1 cellular context compared by ENCODE assay signal in genomic region chr9:83979812-83980394, GRCh38.
TF ChIP-seq lines count a peak whose summit lies in the region.

Gene HNRNPK, minus strand, starts transcription at chr9:83980215. Its CDS starts 1,963 bp downstream, at chr9:83978252.

TF ChIP-seq in SK-N-SH, 30 proteins besides CTCF, POLR2A, EP300 and RAD21 (continued from another document):
- no peak for TF ChIP-seq USF2 (IDR thresholded peaks at IDR 0.05; ENCODE audit: borderline replicate concordance, low read depth, low read length)
- TF ChIP-seq NFIC (IDR thresholded peaks at IDR 0.05; ENCODE audit: borderline replicate concordance), result peak; percentile 25; the same call in 1 of the 2 replicates
- TF ChIP-seq, protein P1, sequence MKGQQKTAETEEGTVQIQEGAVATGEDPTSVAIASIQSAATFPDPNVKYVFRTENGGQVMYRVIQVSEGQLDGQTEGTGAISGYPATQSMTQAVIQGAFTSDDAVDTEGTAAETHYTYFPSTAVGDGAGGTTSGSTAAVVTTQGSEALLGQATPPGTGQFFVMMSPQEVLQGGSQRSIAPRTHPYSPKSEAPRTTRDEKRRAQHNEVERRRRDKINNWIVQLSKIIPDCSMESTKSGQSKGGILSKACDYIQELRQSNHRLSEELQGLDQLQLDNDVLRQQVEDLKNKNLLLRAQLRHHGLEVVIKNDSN (IDR thresholded peaks at IDR 0.05; ENCODE audit: borderline replicate concordance, low read depth), result no peak
- no peak for TF ChIP-seq ZBTB33 (IDR thresholded peaks at IDR 0.05; ENCODE audit: borderline replicate concordance, low read depth)
TF ChIP-seq in SK-N-SH: peak in this region for 8.
